ENCODE assay signal across 10 cellular contexts in genomic region chr6:45436544-45437440, GRCh38. TPM values are rescaled to one million over a fixed set of nuclear protein-coding genes. Genes with fewer than 3 reads are reported as not detected.
DNase-seq lines count a peak whose midpoint lies in the region; ATAC-seq and FAIRE-seq lines count a peak whose summit lies in the region.
"Had no signal": no experiment of that assay in that cellular context is flagged by ENCODE, and none has a peak within 500 bp of the region (broad histone marks: within the 10 kb centered on the region; RNA-seq: fewer than 3 reads in every experiment).

No MANE protein-coding gene starts in this region.

- H3K36me3 ChIP-seq in mesenchymal stem cell (ENCODE audit: control insufficient read depth in 1 of 2, insufficient read depth in 2 of 2, low read depth in 1 of 2, low read length in 2 of 2), result peaks cover 7% of the 10 kb centered on the region in 2 experiments
- H3K36me3 ChIP-seq: cardiac muscle cell had no signal

- peaks cover 38% of the 10 kb centered on the region for H3K36me3 Mint-ChIP-seq in activated naive CD8-positive, alpha-beta T cell

- no peak overlapping the region for H3K18ac ChIP-seq in mesenchymal stem cell (ENCODE audit: low read depth in 1 of 2, low read length in 2 of 2)

- H3K27me3 ChIP-seq in mesenchymal stem cell (ENCODE audit: control insufficient read depth in 1 of 2, insufficient read depth in 1 of 2, low read length in 2 of 2), result no peaks in the 10 kb centered on the region
- H3K27me3 ChIP-seq: cardiac muscle cell had no signal

- no peak overlapping the region for H4K8ac ChIP-seq in mesenchymal stem cell (ENCODE audit: low read length)

- DNase-seq in EL (peak; percentile 81), HTR-8/SVneo (ENCODE audit: insufficient read length, low spot score) (no peak), mesenchymal stem cell (peak; percentile 83), SHP77 treated with DMSO at 0.1 percent for 48 hours (lab: John Stamatoyannopoulos, UW) (no peak), NCI-H2029 treated with DMSO at 0.1 percent for 48 hours (lab: John Stamatoyannopoulos, UW) (no peak), NCI-H82 treated with DMSO at 0.1 percent for 48 hours (lab: John Stamatoyannopoulos, UW; ENCODE audit: unreplicated experiment) (no peak)

- no peaks in the 10 kb centered on the region for H3K9me3 Mint-ChIP-seq in activated naive CD8-positive, alpha-beta T cell (ENCODE audit: low read depth)

- no peak overlapping the region for H2BK12ac ChIP-seq in mesenchymal stem cell (ENCODE audit: low read length in 2 of 2)

- H3K23ac ChIP-seq in mesenchymal stem cell (ENCODE audit: low read length in 2 of 2), result no peak overlapping the region

- H4K91ac ChIP-seq in mesenchymal stem cell (ENCODE audit: low read length), result no peak overlapping the region

- H3K9ac ChIP-seq in mesenchymal stem cell (ENCODE audit: low read length), result peak overlapping the region; percentile 76

- no peak overlapping the region for H2BK5ac ChIP-seq in mesenchymal stem cell (ENCODE audit: low read depth, low read length, poor library complexity, severe bottlenecking)

- H3K27ac ChIP-seq in mesenchymal stem cell (ENCODE audit: low read length, poor library complexity, severe bottlenecking), result peak overlapping the region; percentile 76
- H3K27ac ChIP-seq: cardiac muscle cell had no signal

- H3K27ac Mint-ChIP-seq in activated naive CD8-positive, alpha-beta T cell, result peak overlapping the region; percentile 94

- H3K79me1 ChIP-seq in mesenchymal stem cell (replicated peaks; ENCODE audit: low read length, poor library complexity, severe bottlenecking), result peaks cover under 1% of the 10 kb centered on the region

- no peak overlapping the region for H2BK15ac ChIP-seq in mesenchymal stem cell (ENCODE audit: low read depth, poor library complexity, severe bottlenecking)

- H3K4me1 ChIP-seq in mesenchymal stem cell (ENCODE audit: control insufficient read depth, insufficient read depth, low read depth, low read length), result peaks cover 4% of the 10 kb centered on the region

- FAIRE-seq in HTR-8/SVneo (lab: Jason Lieb, UNC), result peak; percentile 84
- FAIRE-seq: H1 had no signal

- no peaks in the 10 kb centered on the region for H3K27me3 Mint-ChIP-seq in activated naive CD8-positive, alpha-beta T cell

- no peak overlapping the region for H2BK120ac ChIP-seq in mesenchymal stem cell (ENCODE audit: low read depth, low read length)

- peaks cover 86% of the 10 kb centered on the region for H3K4me1 Mint-ChIP-seq in activated naive CD8-positive, alpha-beta T cell (ENCODE audit: low read depth)

- no peak overlapping the region for H3K4me2 ChIP-seq in mesenchymal stem cell (ENCODE audit: low read length, poor library complexity, severe bottlenecking)

- peak overlapping the region; percentile 76 for H3K4me3 Mint-ChIP-seq in activated naive CD8-positive, alpha-beta T cell

- H3K9me3 ChIP-seq in mesenchymal stem cell (ENCODE audit: control insufficient read depth, low read length), result no peaks in the 10 kb centered on the region

- no peak for ATAC-seq in GM21515 (IDR thresholded peaks at IDR 0.05; ENCODE audit: unreplicated experiment)

- H2AFZ ChIP-seq in mesenchymal stem cell (ENCODE audit: low read depth, low read length), result no peak overlapping the region

- peak overlapping the region in 1 of 2 experiments; percentile 54 for H3K4me3 ChIP-seq in mesenchymal stem cell (ENCODE audit: insufficient read depth in 1 of 2, low read depth in 1 of 2, low read length in 2 of 2)
- H3K4me3 ChIP-seq: cardiac muscle cell had no signal

- WGBS in mesenchymal stem cell, result 19% methylated on average over 3 of the region's 7 CpGs

- H3K4ac ChIP-seq in mesenchymal stem cell (ENCODE audit: low read depth in 1 of 2, low read length in 2 of 2), result no peak overlapping the region

- H3K14ac ChIP-seq in mesenchymal stem cell (ENCODE audit: low read length in 2 of 2), result no peak overlapping the region

- H2AK5ac ChIP-seq in mesenchymal stem cell (ENCODE audit: low read length, severe bottlenecking), result no peak overlapping the region

RNA-seq across cellular contexts. Expression of gene SUPT3H, which starts 59.1 kb away (rescaled TPM):
- 12.2 TPM for polyA plus RNA-seq in mesenchymal stem cell (2013, experiment 1 of 2)
- 11.4 TPM for polyA plus RNA-seq in mesenchymal stem cell (2013, experiment 2 of 2)

Comparison
In these comparisons a context has a peak if more than half of its experiments do, and no peak if none do; other contexts are left out.
1. DNase-seq: peak in EL (single experiment) and mesenchymal stem cell (single experiment); none in HTR-8/SVneo (single experiment), SHP77 treated with DMSO at 0.1 percent for 48 hours (single experiment), NCI-H2029 treated with DMSO at 0.1 percent for 48 hours (single experiment) and NCI-H82 treated with DMSO at 0.1 percent for 48 hours (single experiment).